In genomic region chr10:4991463-4991862, GRCh38 we compare ENCODE assay signal across 1 cellular context. TPM values are rescaled to one million over a fixed set of nuclear protein-coding genes. Genes with fewer than 3 reads are reported as not detected.
"Had no signal": no experiment of that assay in that cellular context is flagged by ENCODE, and none has a peak within 500 bp of the region (broad histone marks: within the 10 kb centered on the region; RNA-seq: fewer than 3 reads in every experiment).

No MANE protein-coding gene starts in this region.

RNA-seq across cellular contexts. Expression of gene AKR1C2, which starts 12.2 kb away (rescaled TPM):
- total RNA-seq: G401 had no signal
